14 cellular contexts compared by ENCODE assay signal in genomic region chr3:132290833-132291232, GRCh38. TPM values are rescaled to one million over a fixed set of nuclear protein-coding genes. Genes with fewer than 3 reads are reported as not detected.
DNase-seq lines count a peak whose midpoint lies in the region; ATAC-seq and TF ChIP-seq lines count a peak whose summit lies in the region.
"Had no signal": no experiment of that assay in that cellular context is flagged by ENCODE, and none has a peak within 500 bp of the region (broad histone marks: within the 10 kb centered on the region; RNA-seq: fewer than 3 reads in every experiment).

No MANE protein-coding gene starts in this region.

- peaks cover 8% of the 10 kb centered on the region for H3K9me3 ChIP-seq in mucosa of descending colon
- H3K9me3 ChIP-seq in esophagus squamous epithelium: peaks cover 0 to 6% (median 4%) of the 10 kb centered on the region in 3 donors
- no peaks in the 10 kb centered on the region for H3K9me3 ChIP-seq in CD4-positive, alpha-beta T cell (ENCODE audit: control insufficient read depth, low read length)
- no peaks in the 10 kb centered on the region for H3K9me3 ChIP-seq in spleen

- intact Hi-C loops in dendritic cell treated with granulocyte-macrophage colony-stimulating factor and Interleukin-4, amounts not matched to agents 40 ng/mL and 50 ng/mL, for 4 days (cut with micrococcal nuclease): no loop called here
- intact Hi-C loops in mucosa of descending colon (cut with DNase I, micrococcal nuclease): no loop called here
- intact Hi-C loops in esophagus squamous epithelium (cut with DNase I): no loop called here
- intact Hi-C loops in CD4-positive, alpha-beta T cell (cut with DNase I, micrococcal nuclease): no loop called here
- intact Hi-C loops in spleen (cut with DNase I; ENCODE audit: low total_unique reads): no loop called here

- peaks cover 5% of the 10 kb centered on the region for H3K36me3 Mint-ChIP-seq in dendritic cell treated with granulocyte-macrophage colony-stimulating factor and Interleukin-4, amounts not matched to agents 40 ng/mL and 50 ng/mL, for 4 days (ENCODE audit: low read depth)
- no peaks in the 10 kb centered on the region for H3K36me3 Mint-ChIP-seq in CD4-positive, alpha-beta T cell (ENCODE audit: low read depth)

- TF ChIP-seq POLR2A in esophagus squamous epithelium (IDR thresholded peaks at IDR 0.05): no peak
- no peak for TF ChIP-seq POLR2A in spleen (IDR thresholded peaks at IDR 0.05)

- TF ChIP-seq CTCF in mucosa of descending colon (IDR thresholded peaks at IDR 0.05) (no peak), esophagus squamous epithelium (IDR thresholded peaks at IDR 0.05) (no peak), spleen (IDR thresholded peaks at IDR 0.05 in 8 of 11, conservative IDR thresholded peaks at IDR 0.05 in 3 of 11) (no peak)
- TF ChIP-seq CTCF in CD4-positive, alpha-beta T cell (IDR thresholded peaks at IDR 0.05): no peak

- H3K27ac ChIP-seq in esophagus squamous epithelium (no peak overlapping the region), spleen (peak overlapping the region in 4 of 8 donors; percentile 21 to 72 (median 47))
- H3K27ac ChIP-seq in CD4-positive, alpha-beta T cell (ENCODE audit: low read depth, low read length): no peak overlapping the region

- peaks cover 52% of the 10 kb centered on the region for H3K4me1 Mint-ChIP-seq in dendritic cell treated with granulocyte-macrophage colony-stimulating factor and Interleukin-4, amounts not matched to agents 40 ng/mL and 50 ng/mL, for 4 days (ENCODE audit: low read depth)
- no peaks in the 10 kb centered on the region for H3K4me1 Mint-ChIP-seq in CD4-positive, alpha-beta T cell (ENCODE audit: low read depth)

- ATAC-seq in mucosa of descending colon (peak; percentile 79), GM19455 (IDR thresholded peaks at IDR 0.05; ENCODE audit: unreplicated experiment) (no peak)
- no peak for ATAC-seq in CD4-positive, alpha-beta T cell (ENCODE audit: poor library complexity)

- 41 to 43% methylated on average over 3 of the region's 3 CpGs for WGBS in esophagus squamous epithelium, 2 donors
- WGBS in spleen, 5 donors: 10 to 34% (median 18%) methylated on average over 3 of the region's 3 CpGs

- H3K4me3 Mint-ChIP-seq in dendritic cell treated with granulocyte-macrophage colony-stimulating factor and Interleukin-4, amounts not matched to agents 40 ng/mL and 50 ng/mL, for 4 days: no peak overlapping the region
- no peak overlapping the region for H3K4me3 Mint-ChIP-seq in CD4-positive, alpha-beta T cell
- H3K4me3 Mint-ChIP-seq: T-helper 1 cell treated with Interleukin-12 subunit alpha and Interleukin-12 subunit beta and Interleukin-4 antibody, amounts not matched to agents 30 μg/mL and 1 μg/mL, for 36 hours had no signal

- no peaks in the 10 kb centered on the region for H3K27me3 ChIP-seq in esophagus squamous epithelium
- H3K27me3 ChIP-seq in CD4-positive, alpha-beta T cell (ENCODE audit: control insufficient read depth, insufficient read depth, low read length): peaks cover 5% of the 10 kb centered on the region
- H3K27me3 ChIP-seq in spleen (replicated peaks in 1 of 7): no peaks in the 10 kb centered on the region

- H3K4me3 ChIP-seq in mucosa of descending colon (no peak overlapping the region), esophagus squamous epithelium (no peak overlapping the region), spleen (no peak overlapping the region)

- H3K27ac Mint-ChIP-seq in dendritic cell treated with granulocyte-macrophage colony-stimulating factor and Interleukin-4, amounts not matched to agents 40 ng/mL and 50 ng/mL, for 4 days: peak overlapping the region; percentile 52
- no peak overlapping the region for H3K27ac Mint-ChIP-seq in CD4-positive, alpha-beta T cell
- H3K27ac Mint-ChIP-seq: T-helper 1 cell treated with Interleukin-12 subunit alpha and Interleukin-12 subunit beta and Interleukin-4 antibody, amounts not matched to agents 30 μg/mL and 1 μg/mL, for 36 hours had no signal

- H3K36me3 ChIP-seq in mucosa of descending colon (ENCODE audit: low read depth) (no peaks in the 10 kb centered on the region), esophagus squamous epithelium (no peaks in the 10 kb centered on the region), spleen (no peaks in the 10 kb centered on the region)

- CTCF ChIA-PET in CD4-positive, alpha-beta T cell (lab: Charles Lee): no interaction called here

- peaks cover 18% of the 10 kb centered on the region for H3K9me3 Mint-ChIP-seq in dendritic cell treated with granulocyte-macrophage colony-stimulating factor and Interleukin-4, amounts not matched to agents 40 ng/mL and 50 ng/mL, for 4 days
- no peaks in the 10 kb centered on the region for H3K9me3 Mint-ChIP-seq in CD4-positive, alpha-beta T cell
- H3K9me3 Mint-ChIP-seq: T-helper 1 cell treated with Interleukin-12 subunit alpha and Interleukin-12 subunit beta and Interleukin-4 antibody, amounts not matched to agents 30 μg/mL and 1 μg/mL, for 36 hours had no signal

- H3K27me3 Mint-ChIP-seq in dendritic cell treated with granulocyte-macrophage colony-stimulating factor and Interleukin-4, amounts not matched to agents 40 ng/mL and 50 ng/mL, for 4 days: no peaks in the 10 kb centered on the region
- H3K27me3 Mint-ChIP-seq in CD4-positive, alpha-beta T cell: peaks cover 22% of the 10 kb centered on the region

- DNase-seq in DMS 273 treated with DMSO at 0.1 percent for 48 hours (lab: John Stamatoyannopoulos, UW): peak; percentile 57
- DNase-seq in MV-4-11 (lab: John Stamatoyannopoulos, UW): peak; percentile 98
- peak in 1 of 3 donors; percentile 12 for DNase-seq in mucosa of descending colon
- DNase-seq in esophagus squamous epithelium (lab: John Stamatoyannopoulos, UW): no peak
- DNase-seq in CD4-positive, alpha-beta T cell: no peak
- DNase-seq in spleen: no peak
- DNase-seq: effector memory CD4-positive, alpha-beta T cell; NCI-H524; occipital lobe; stimulated activated CD4-positive, alpha-beta T cell treated with anti-CD3 and anti-CD28 coated beads, Interleukin-4, amount 100 ng/mL, for 24 hours; substantia nigra had no signal

- POLR2A ChIA-PET in CD4-positive, alpha-beta T cell (lab: Charles Lee): no interaction called here

- no peaks in the 10 kb centered on the region for H3K4me1 ChIP-seq in mucosa of descending colon (ENCODE audit: low read depth)
- H3K4me1 ChIP-seq in esophagus squamous epithelium: no peaks in the 10 kb centered on the region
- peaks cover 0 to 10% (median 2%) of the 10 kb centered on the region in 6 donors for H3K4me1 ChIP-seq in spleen

RNA-seq across cellular contexts. Expression of gene ACP3, which starts 26.4 kb away (rescaled TPM):
- total RNA-seq in mucosa of descending colon: 10 to 100 TPM in 1 of 3 donors, 1 to 10 TPM in 2; 6.9 to 27.5 (median 9.6) TPM
- total RNA-seq in esophagus squamous epithelium: 10 to 100 TPM; 22.1 to 83.6 (median 40.5) TPM
- total RNA-seq in CD4-positive, alpha-beta T cell: not detected
- 10 to 100 TPM in 2 of 7 donors, 1 to 10 TPM in 5; 3.1 to 16.3 (median 9.0) TPM for total RNA-seq in spleen
- under 1 TPM; 0.09 to 0.54 (median 0.22) TPM for polyA plus RNA-seq in spleen

Comparison
In these comparisons a context has a peak if more than half of its experiments do, and no peak if none do; other contexts are left out.
1. DNase-seq: peak in DMS 273 treated with DMSO at 0.1 percent for 48 hours (single experiment) and MV-4-11 (single experiment); none in esophagus squamous epithelium (single experiment), CD4-positive, alpha-beta T cell (0 of 10) and spleen (single experiment).